Comparison of ENCODE assay signal across 11 cellular contexts in genomic region chr1:26772687-26773086, GRCh38. TPM values are rescaled to one million over a fixed set of nuclear protein-coding genes. Genes with fewer than 3 reads are reported as not detected.
DNase-seq lines count a peak whose midpoint lies in the region; ATAC-seq, FAIRE-seq and TF ChIP-seq lines count a peak whose summit lies in the region.
"Had no signal": no experiment of that assay in that cellular context is flagged by ENCODE, and none has a peak within 500 bp of the region (broad histone marks: within the 10 kb centered on the region; RNA-seq: fewer than 3 reads in every experiment).

No MANE protein-coding gene starts in this region.

- peak overlapping the region; percentile 70 for H3K9ac ChIP-seq in smooth muscle cell (ENCODE audit: low read depth)

- H3K4me2 ChIP-seq in smooth muscle cell: peak overlapping the region; percentile 46

- FAIRE-seq in D721Med (lab: Jason Lieb, UNC): no peak
- FAIRE-seq in GM12892 (lab: Jason Lieb, UNC): no peak

- peaks cover 71% of the 10 kb centered on the region for H4K20me1 ChIP-seq in smooth muscle cell (ENCODE audit: low read depth)

- H3K36me3 Mint-ChIP-seq in HFFc6 (ENCODE audit: low read depth): peaks cover 73% of the 10 kb centered on the region
- peaks cover 100% of the 10 kb centered on the region for H3K36me3 Mint-ChIP-seq in activated T-helper 17 cell treated with anti-CD3 and anti-CD28 coated beads, Interleukin-2, amount 50 U/mL, for 72 hours (ENCODE audit: low read depth)

- peak overlapping the region; percentile 100 for H3K27ac Mint-ChIP-seq in HFFc6
- peak overlapping the region; percentile 71 for H3K27ac Mint-ChIP-seq in activated T-helper 17 cell treated with anti-CD3 and anti-CD28 coated beads, Interleukin-2, amount 50 U/mL, for 72 hours

- no peaks in the 10 kb centered on the region for H3K9me3 Mint-ChIP-seq in HFFc6
- no peaks in the 10 kb centered on the region for H3K9me3 Mint-ChIP-seq in activated T-helper 17 cell treated with anti-CD3 and anti-CD28 coated beads, Interleukin-2, amount 50 U/mL, for 72 hours
- H3K9me3 Mint-ChIP-seq: stimulated activated naive B cell treated with anti-CD40 and anti-IgM and Interleukin-4, amounts not matched to agents 10 μg/mL and 1 μg/mL and 100 μg/mL, for 72 hours had no signal

- H3K9me3 ChIP-seq in smooth muscle cell (replicated peaks; ENCODE audit: low read depth): no peaks in the 10 kb centered on the region

- no peak for TF ChIP-seq POLR2A in GM12892 (IDR thresholded peaks at IDR 0.05; ENCODE audit: low read depth, low read length)

- H3K4me3 ChIP-seq in smooth muscle cell: no peak overlapping the region

- peaks cover 20% of the 10 kb centered on the region for H3K36me3 ChIP-seq in smooth muscle cell (ENCODE audit: low read depth)

- H3K4me1 Mint-ChIP-seq in HFFc6 (ENCODE audit: low read depth): peaks cover 75% of the 10 kb centered on the region
- peaks cover 22% of the 10 kb centered on the region for H3K4me1 Mint-ChIP-seq in activated T-helper 17 cell treated with anti-CD3 and anti-CD28 coated beads, Interleukin-2, amount 50 U/mL, for 72 hours

- no peaks in the 10 kb centered on the region for H3K27me3 ChIP-seq in smooth muscle cell (ENCODE audit: low read depth)

- WGBS in smooth muscle cell (ENCODE audit: low lambda C conversion rate): 62% methylated on average over 4 of the region's 4 CpGs

- no peak for ATAC-seq in activated T-helper 17 cell treated with anti-CD3 and anti-CD28 coated beads, Interleukin-2, amount 50 U/mL, for 72 hours (replicated peaks)
- no peak for ATAC-seq in GM21360 (IDR thresholded peaks at IDR 0.05; ENCODE audit: unreplicated experiment)
- ATAC-seq: stimulated activated naive B cell treated with anti-CD40 and anti-IgM and Interleukin-4, amounts not matched to agents 10 μg/mL and 1 μg/mL and 100 μg/mL, for 72 hours had no signal

- DNase-seq in HFFc6 (peak; percentile 98), fibroblast of the conjunctiva (ENCODE audit: low read depth) (peak; percentile 44), smooth muscle cell (lab: John Stamatoyannopoulos, UW; ENCODE audit: unreplicated experiment) (no peak), D721Med (ENCODE audit: insufficient read length, low spot score) (no peak), NOMO-1 treated with dmso at 0.1 percent for 144 hours (lab: John Stamatoyannopoulos, UW; ENCODE audit: unreplicated experiment) (no peak), GM12892 (ENCODE audit: insufficient read length) (no peak)
- DNase-seq: NCI-H2227 treated with DMSO at 0.1 percent for 48 hours; stimulated activated naive B cell treated with anti-CD40 and anti-IgM and Interleukin-4, amounts not matched to agents 10 μg/mL and 1 μg/mL and 100 μg/mL, for 72 hours had no signal

- H3K4me3 Mint-ChIP-seq in HFFc6: peak overlapping the region; percentile 82
- no peak overlapping the region for H3K4me3 Mint-ChIP-seq in activated T-helper 17 cell treated with anti-CD3 and anti-CD28 coated beads, Interleukin-2, amount 50 U/mL, for 72 hours
- H3K4me3 Mint-ChIP-seq: activated naive CD8-positive, alpha-beta T cell; stimulated activated naive B cell treated with anti-CD40 and anti-IgM and Interleukin-4, amounts not matched to agents 10 μg/mL and 1 μg/mL and 100 μg/mL, for 72 hours had no signal

- no peak overlapping the region for H2AFZ ChIP-seq in smooth muscle cell (ENCODE audit: low read depth)

- peaks cover 7% of the 10 kb centered on the region for H3K27me3 Mint-ChIP-seq in HFFc6 (ENCODE audit: insufficient read depth)
- no peaks in the 10 kb centered on the region for H3K27me3 Mint-ChIP-seq in activated T-helper 17 cell treated with anti-CD3 and anti-CD28 coated beads, Interleukin-2, amount 50 U/mL, for 72 hours
- H3K27me3 Mint-ChIP-seq: activated naive CD8-positive, alpha-beta T cell; stimulated activated naive B cell treated with anti-CD40 and anti-IgM and Interleukin-4, amounts not matched to agents 10 μg/mL and 1 μg/mL and 100 μg/mL, for 72 hours had no signal

- H3F3A ChIP-seq in smooth muscle cell (ENCODE audit: low read depth): peaks cover 29% of the 10 kb centered on the region

- H3K27ac ChIP-seq in smooth muscle cell (ENCODE audit: low read depth): peak overlapping the region; percentile 93

- peaks cover 21% of the 10 kb centered on the region for H3K79me2 ChIP-seq in smooth muscle cell (ENCODE audit: low read depth)

- TF ChIP-seq CTCF in HFFc6 (IDR thresholded peaks at IDR 0.05) (no peak), smooth muscle cell (IDR thresholded peaks at IDR 0.05; ENCODE audit: borderline replicate concordance, insufficient read depth, poor library complexity, severe bottlenecking) (no peak), D721Med (IDR thresholded peaks at IDR 0.05; ENCODE audit: insufficient read depth, missing control alignments) (no peak)

- no peaks in the 10 kb centered on the region for H3K4me1 ChIP-seq in smooth muscle cell (ENCODE audit: low read depth)

RNA-seq across cellular contexts. Expression of gene PIGV, which starts 15.1 kb away (rescaled TPM):
- 10 to 100 TPM; 11.5 to 16.4 (median 13.6) TPM for total RNA-seq in HFFc6 (2021; fragmentation: NEBNext Ultra II Directional; extraction: Animal tissue kit (Norgen Biotek cat#: 25700))
- total RNA-seq in activated T-helper 17 cell treated with anti-CD3 and anti-CD28 coated beads, Interleukin-2, amount 50 U/mL, for 72 hours: 10 to 100 TPM; 14.0 to 18.1 TPM
- 9.9 and 13.8 TPM in 2 replicates for total RNA-seq in smooth muscle cell
- 8.7 and 9.4 TPM in 2 replicates for polyA plus RNA-seq in smooth muscle cell
- 12.9 TPM for polyA plus RNA-seq in GM12892 (2012; ENCODE audit: missing spikeins)

RNA-seq across cellular contexts. Expression of gene ZDHHC18, which starts 53.8 kb away (rescaled TPM):
- total RNA-seq in HFFc6 (2021; fragmentation: NEBNext Ultra II Directional; extraction: Animal tissue kit (Norgen Biotek cat#: 25700)): 10 to 100 TPM; 19.2 to 31.6 (median 23.8) TPM
- total RNA-seq in activated T-helper 17 cell treated with anti-CD3 and anti-CD28 coated beads, Interleukin-2, amount 50 U/mL, for 72 hours: 10 to 100 TPM; 84.3 to 86.1 TPM
- total RNA-seq in smooth muscle cell: 16.7 and 52.5 TPM in 2 replicates
- polyA plus RNA-seq in smooth muscle cell: 20.3 and 20.8 TPM in 2 replicates
- polyA plus RNA-seq in GM12892 (2012; ENCODE audit: missing spikeins): 22.0 TPM

Comparison
In these comparisons a context has a peak if more than half of its experiments do, and no peak if none do; other contexts are left out.
1. DNase-seq: peak in HFFc6 (single experiment) and fibroblast of the conjunctiva (single experiment); none in smooth muscle cell (single experiment), D721Med (single experiment), NOMO-1 treated with dmso at 0.1 percent for 144 hours (single experiment) and GM12892 (single experiment).